Comparison of ENCODE assay signal across 15 cellular contexts in genomic region chr11:35602160-35602793, GRCh38. TPM values are rescaled to one million over a fixed set of nuclear protein-coding genes. Genes with fewer than 3 reads are reported as not detected.
DNase-seq lines count a peak whose midpoint lies in the region; ATAC-seq, FAIRE-seq and TF ChIP-seq lines count a peak whose summit lies in the region.
"Had no signal": no experiment of that assay in that cellular context is flagged by ENCODE, and none has a peak within 500 bp of the region (broad histone marks: within the 10 kb centered on the region; RNA-seq: fewer than 3 reads in every experiment).

No MANE protein-coding gene starts in this region.

- no peaks in the 10 kb centered on the region for H3K36me3 ChIP-seq in A673 (ENCODE audit: insufficient read depth, low read length, poor library complexity, severe bottlenecking)
- H3K36me3 ChIP-seq in small intestine (ENCODE audit: control insufficient read depth in 2 of 2, insufficient read depth in 2 of 2, low read length in 2 of 2) = no peaks in the 10 kb centered on the region
- H3K36me3 ChIP-seq in MM.1S (replicated peaks; ENCODE audit: insufficient read depth, low read length) = no peaks in the 10 kb centered on the region
- H3K36me3 ChIP-seq in smooth muscle cell (ENCODE audit: low read depth) = no peaks in the 10 kb centered on the region
- H3K36me3 ChIP-seq: BLaER1 had no signal

- H3K9me3 ChIP-seq in A673 (ENCODE audit: low read depth, low read length, poor library complexity, severe bottlenecking) (no peaks in the 10 kb centered on the region), small intestine (ENCODE audit: control insufficient read depth, low read depth) (no peaks in the 10 kb centered on the region), MM.1S (replicated peaks; ENCODE audit: insufficient read depth, low read length) (no peaks in the 10 kb centered on the region), smooth muscle cell (replicated peaks; ENCODE audit: low read depth) (no peaks in the 10 kb centered on the region)

- H3K9me3 Mint-ChIP-seq in chondrocyte (ENCODE audit: low read depth) = no peaks in the 10 kb centered on the region
- H3K9me3 Mint-ChIP-seq: HFFc6 had no signal

- H3K4me3 ChIP-seq in A673 (ENCODE audit: low read depth, low read length, poor library complexity, severe bottlenecking) (no peak overlapping the region), coronary artery (no peak overlapping the region), small intestine (ENCODE audit: low read depth in 1 of 2, low read length in 2 of 2) (no peak overlapping the region), MM.1S (ENCODE audit: low read length) (no peak overlapping the region), smooth muscle cell (no peak overlapping the region)
- H3K4me3 ChIP-seq: BLaER1 had no signal

- H3K4me3 Mint-ChIP-seq in chondrocyte (ENCODE audit: unreplicated experiment) = no peak overlapping the region
- H3K4me3 Mint-ChIP-seq: CD4-positive, CD25-positive, alpha-beta regulatory T cell; HFFc6 had no signal

- H3K9ac ChIP-seq in MM.1S (ENCODE audit: low read length) (no peak overlapping the region), smooth muscle cell (ENCODE audit: low read depth) (no peak overlapping the region)
- H3K9ac ChIP-seq: BLaER1 had no signal

- peaks cover 2% of the 10 kb centered on the region for H3K36me3 Mint-ChIP-seq in chondrocyte (ENCODE audit: low read depth)
- H3K36me3 Mint-ChIP-seq: CD4-positive, CD25-positive, alpha-beta regulatory T cell had no signal

- no peaks in the 10 kb centered on the region for H3K27me3 ChIP-seq in A673 (replicated peaks; ENCODE audit: insufficient read depth, low read depth, low read length, poor library complexity)
- no peaks in the 10 kb centered on the region for H3K27me3 ChIP-seq in small intestine (ENCODE audit: control insufficient read depth in 2 of 2, insufficient read depth in 2 of 2, low read length in 2 of 2)
- H3K27me3 ChIP-seq in MM.1S (replicated peaks; ENCODE audit: insufficient read depth, low read length) = no peaks in the 10 kb centered on the region
- no peaks in the 10 kb centered on the region for H3K27me3 ChIP-seq in smooth muscle cell (ENCODE audit: low read depth)
- H3K27me3 ChIP-seq: BLaER1 had no signal

- POLR2A ChIA-PET in A673 (lab: Charles Lee; ENCODE audit: low non-redundant PET) = interaction anchor here (0.6 to 0.7 kb wide), 2 partner anchors 323 to 868 kb away, joined by 4 to 5 read pairs; no protein-coding TSS in a partner anchor

- FAIRE-seq in small intestine (lab: Jason Lieb, UNC) = no peak

- intact Hi-C loops in A673 (cut with micrococcal nuclease; ENCODE audit: unreplicated experiment) = no loop called here

- peaks cover 13% of the 10 kb centered on the region for H3K4me1 Mint-ChIP-seq in chondrocyte (ENCODE audit: low read depth)
- H3K4me1 Mint-ChIP-seq: CD4-positive, CD25-positive, alpha-beta regulatory T cell had no signal

- no peak overlapping the region for H3K4me2 ChIP-seq in MM.1S (ENCODE audit: low read depth, low read length)
- H3K4me2 ChIP-seq in smooth muscle cell = no peak overlapping the region
- H3K4me2 ChIP-seq: BLaER1 had no signal

- peak; percentile 62 for ATAC-seq in left lobe of liver
- ATAC-seq in HG02981 (IDR thresholded peaks at IDR 0.05; ENCODE audit: unreplicated experiment) = no peak

- no peak overlapping the region for H3K27ac Mint-ChIP-seq in chondrocyte (ENCODE audit: unreplicated experiment)
- H3K27ac Mint-ChIP-seq: CD4-positive, CD25-positive, alpha-beta regulatory T cell; HFFc6 had no signal

- no peaks in the 10 kb centered on the region for H3F3A ChIP-seq in MM.1S (ENCODE audit: insufficient read depth, low read length)
- H3F3A ChIP-seq in smooth muscle cell (ENCODE audit: low read depth) = no peaks in the 10 kb centered on the region

- DNase-seq in A673 (ENCODE audit: low spot score) (peak; percentile 99), coronary artery (ENCODE audit: low spot score) (peak; percentile 14), left lobe of liver (ENCODE audit: low spot score) (no peak), small intestine (peak; percentile 18), MM.1S (no peak), chondrocyte (ENCODE audit: low spot score) (no peak), smooth muscle cell (lab: John Stamatoyannopoulos, UW; ENCODE audit: unreplicated experiment) (no peak)
- DNase-seq: AML-193; CD4-positive, CD25-positive, alpha-beta regulatory T cell; HCEC 1CT; HFFc6; IMR-90 had no signal

- no peak for TF ChIP-seq CTCF in A673 (conservative IDR thresholded peaks at IDR 0.05; ENCODE audit: low read depth, low read length)
- TF ChIP-seq CTCF in coronary artery (IDR thresholded peaks at IDR 0.05) = no peak
- no peak for TF ChIP-seq CTCF in MM.1S (IDR thresholded peaks at IDR 0.05; ENCODE audit: low read length)
- no peak for TF ChIP-seq CTCF in chondrocyte (IDR thresholded peaks at IDR 0.05)
- TF ChIP-seq CTCF in smooth muscle cell (IDR thresholded peaks at IDR 0.05; ENCODE audit: borderline replicate concordance, insufficient read depth, poor library complexity, severe bottlenecking) = no peak

- no peaks in the 10 kb centered on the region for H4K20me1 ChIP-seq in MM.1S (ENCODE audit: insufficient read depth, low read length)
- no peaks in the 10 kb centered on the region for H4K20me1 ChIP-seq in smooth muscle cell (ENCODE audit: low read depth)
- H4K20me1 ChIP-seq: BLaER1 had no signal

- H2AFZ ChIP-seq in MM.1S (ENCODE audit: low read length) = no peak overlapping the region
- H2AFZ ChIP-seq in smooth muscle cell (ENCODE audit: low read depth) = no peak overlapping the region

- peaks cover 22% of the 10 kb centered on the region for H3K4me1 ChIP-seq in A673 (ENCODE audit: insufficient read depth, low read length, poor library complexity, severe bottlenecking)
- no peaks in the 10 kb centered on the region for H3K4me1 ChIP-seq in small intestine (ENCODE audit: control insufficient read depth in 2 of 2, insufficient read depth in 1 of 2, low read depth in 1 of 2, low read length in 1 of 2)
- peaks cover 3% of the 10 kb centered on the region; the same call in 1 of the 2 replicates for H3K4me1 ChIP-seq in MM.1S (ENCODE audit: low read length)
- H3K4me1 ChIP-seq in smooth muscle cell (ENCODE audit: low read depth) = peaks cover 10% of the 10 kb centered on the region

- H3K27me3 Mint-ChIP-seq in chondrocyte (ENCODE audit: low read depth) = no peaks in the 10 kb centered on the region
- H3K27me3 Mint-ChIP-seq: CD4-positive, CD25-positive, alpha-beta regulatory T cell had no signal

- H3K9me2 ChIP-seq in MM.1S (replicated peaks; ENCODE audit: insufficient read depth, low read length) = no peaks in the 10 kb centered on the region

- 42 to 54% (median 43%) methylated on average over 5 of the region's 5 CpGs for WGBS in small intestine, 3 donors
- WGBS in smooth muscle cell (ENCODE audit: low lambda C conversion rate) = 78% methylated on average over 5 of the region's 5 CpGs

- H3K79me2 ChIP-seq in MM.1S (ENCODE audit: low read length) (no peaks in the 10 kb centered on the region), smooth muscle cell (ENCODE audit: low read depth) (no peaks in the 10 kb centered on the region)

- H3K27ac ChIP-seq in A673 (ENCODE audit: low read depth, low read length, poor library complexity, severe bottlenecking) (peak overlapping the region; percentile 45), coronary artery (no peak overlapping the region), small intestine (ENCODE audit: low read depth in 1 of 2, low read length in 1 of 2) (no peak overlapping the region), MM.1S (ENCODE audit: low read length) (no peak overlapping the region), smooth muscle cell (ENCODE audit: low read depth) (no peak overlapping the region)
- H3K27ac ChIP-seq: 22Rv1, BLaER1 had no signal

- CTCF ChIA-PET in A673 (lab: Charles Lee) = interaction anchor here (0.9 to 1.3 kb wide), 2 partner anchors 220 to 657 kb away, joined by 3 to 9 read pairs; no protein-coding TSS in a partner anchor

- BruUV-seq in A673 (replicated peaks; lab: Mats Ljungman, UMichigan) = no TSS peak

RNA-seq across cellular contexts. Expression of gene FJX1, which starts 16.0 kb away (rescaled TPM):
- total RNA-seq in A673 (2021) (40.4 and 50.1 TPM in 2 replicates), left lobe of liver (0.73 TPM), chondrocyte (15.2 to 22.8 TPM (median 15.9 TPM) in 3 replicates), smooth muscle cell (28.3 and 32.7 TPM in 2 replicates)
- polyA plus RNA-seq in small intestine (under 1 TPM in 1 of 3 donors, not detected in 2; 0.79 TPM), smooth muscle cell (41.2 and 44.5 TPM in 2 replicates)
- total RNA-seq: CD4-positive, CD25-positive, alpha-beta regulatory T cell had no signal
- polyA plus RNA-seq: CD4-positive, CD25-positive, alpha-beta regulatory T cell had no signal

Comparison
In these comparisons a context has a peak if more than half of its experiments do, and no peak if none do; other contexts are left out.
1. DNase-seq: peak in A673 (single experiment), coronary artery (single experiment) and small intestine (single experiment); none in left lobe of liver (single experiment), MM.1S (single experiment), chondrocyte (single experiment) and smooth muscle cell (single experiment).